ENCODE assay signal across 8 cellular contexts in genomic region chr22:37817705-37818311, GRCh38. TPM values are rescaled to one million over a fixed set of nuclear protein-coding genes. Genes with fewer than 3 reads are reported as not detected.
A peak's percentile ranks its signal among the peaks of the same experiment; 100 is the strongest.
DNase-seq lines count a peak whose midpoint lies in the region; ATAC-seq, FAIRE-seq and TF ChIP-seq lines count a peak whose summit lies in the region.

No MANE protein-coding gene starts in this region.

- no peak overlapping the region for H4K8ac ChIP-seq in neuronal stem cell (ENCODE audit: low read depth, low read length)

- no peak overlapping the region for H4K91ac ChIP-seq in neuronal stem cell (ENCODE audit: low read depth, low read length, poor library complexity)

- H3K4me1 ChIP-seq in ES-I3 (ENCODE audit: insufficient read depth, low read length): peaks cover 6% of the 10 kb centered on the region; the same call in 1 of the 2 replicates
- peaks cover 14 to 17% of the 10 kb centered on the region in 2 donors for H3K4me1 ChIP-seq in neuronal stem cell (ENCODE audit: control insufficient read depth in 2 of 2, insufficient read depth in 1 of 2, low read depth in 1 of 2, low read length in 2 of 2)

- TF ChIP-seq POLR2A in Raji (IDR thresholded peaks at IDR 0.05; ENCODE audit: insufficient read depth, low read depth, low read length): 0 out of 2 replicates have a peak, but pooled peaks have one; percentile 8

- peaks cover 61% of the 10 kb centered on the region for H3K27me3 Mint-ChIP-seq in stimulated activated naive CD8-positive, alpha-beta T cell treated with anti-CD3 and anti-CD28 coated beads, Interleukin-15, amount 100 ng/mL, for 72 hours

- FAIRE-seq in frontal cortex (lab: Jason Lieb, UNC): no peak

- no peak overlapping the region for H3K27ac Mint-ChIP-seq in stimulated activated naive CD8-positive, alpha-beta T cell treated with anti-CD3 and anti-CD28 coated beads, Interleukin-15, amount 100 ng/mL, for 72 hours

- H3K9ac ChIP-seq in ES-I3 (ENCODE audit: low read depth, low read length) (peak overlapping the region; percentile 42; the same call in 1 of the 2 replicates), neuronal stem cell (ENCODE audit: low read depth, low read length, poor library complexity) (no peak overlapping the region)

- H2BK5ac ChIP-seq in neuronal stem cell (ENCODE audit: low read length): no peak overlapping the region

- peak overlapping the region; percentile 87 for H3K23ac ChIP-seq in neuronal stem cell (ENCODE audit: low read depth, low read length, poor library complexity)

- peaks cover 0 to 26% (median 8%) of the 10 kb centered on the region in 3 experiments for H3K27me3 ChIP-seq in neuronal stem cell (ENCODE audit: control insufficient read depth in 3 of 3, insufficient read depth in 3 of 3, low read depth in 1 of 3, low read length in 3 of 3)

- H3K4me3 ChIP-seq in Jurkat, Clone E6-1 (ENCODE audit: low read length): peak overlapping the region; percentile 15; the same call in 1 of the 2 replicates
- peak overlapping the region; percentile 44 to 68 for H3K4me3 ChIP-seq in neuronal stem cell (ENCODE audit: low read length in 2 of 2)

- peaks cover 21% of the 10 kb centered on the region for H3K4me1 Mint-ChIP-seq in stimulated activated naive CD8-positive, alpha-beta T cell treated with anti-CD3 and anti-CD28 coated beads, Interleukin-15, amount 100 ng/mL, for 72 hours

- H3K9me3 Mint-ChIP-seq in stimulated activated naive CD8-positive, alpha-beta T cell treated with anti-CD3 and anti-CD28 coated beads, Interleukin-15, amount 100 ng/mL, for 72 hours: no peaks in the 10 kb centered on the region

- no peak overlapping the region for H3K4ac ChIP-seq in neuronal stem cell (ENCODE audit: low read length)

- no peak overlapping the region for H2BK12ac ChIP-seq in neuronal stem cell (ENCODE audit: low read length)

- H2BK120ac ChIP-seq in neuronal stem cell (ENCODE audit: low read depth, low read length): no peak overlapping the region

- WGBS in neuronal stem cell (ENCODE audit: extremely low coverage in 2 of 2, insufficient read length in 2 of 2, insufficient replicate concordance in 1 of 2), 2 donors: no CpG with 5 or more reads among the region's 27 CpGs

- H3K36me3 ChIP-seq in ES-I3 (ENCODE audit: insufficient read depth, low read length): no peaks in the 10 kb centered on the region
- peaks cover 16 to 32% of the 10 kb centered on the region in 2 donors for H3K36me3 ChIP-seq in neuronal stem cell (replicated peaks in 1 of 2; ENCODE audit: control insufficient read depth in 2 of 2, insufficient read depth in 2 of 2, low read length in 2 of 2)

- no peak overlapping the region for H2BK15ac ChIP-seq in neuronal stem cell (ENCODE audit: low read length)

- peak overlapping the region; percentile 90 for H3K4me2 ChIP-seq in neuronal stem cell (ENCODE audit: insufficient read depth, low read length, poor library complexity, severe bottlenecking)

- peak; percentile 86 for ATAC-seq in stimulated activated naive CD8-positive, alpha-beta T cell treated with anti-CD3 and anti-CD28 coated beads, Interleukin-15, amount 100 ng/mL, for 72 hours
- no peak for ATAC-seq in HG02938 (IDR thresholded peaks at IDR 0.05; ENCODE audit: unreplicated experiment)

- no peaks in the 10 kb centered on the region for H3K79me1 ChIP-seq in neuronal stem cell (ENCODE audit: low read depth, low read length)

- peak overlapping the region; percentile 40 to 70 for H3K4me3 Mint-ChIP-seq in stimulated activated naive CD8-positive, alpha-beta T cell treated with anti-CD3 and anti-CD28 coated beads, Interleukin-15, amount 100 ng/mL, for 72 hours

- H3K27ac ChIP-seq in neuronal stem cell (replicated peaks; ENCODE audit: low read length): no peak overlapping the region

- peak overlapping the region; percentile 93 for H2AFZ ChIP-seq in neuronal stem cell (ENCODE audit: low read length)

- no peak overlapping the region for H2AK5ac ChIP-seq in neuronal stem cell (ENCODE audit: low read depth, low read length)

- peak overlapping the region; percentile 22 for H3K14ac ChIP-seq in neuronal stem cell (ENCODE audit: low read length)

- peak overlapping the region; percentile 74 for H3K18ac ChIP-seq in neuronal stem cell (ENCODE audit: low read length)

- no peaks in the 10 kb centered on the region for H3K9me3 ChIP-seq in ES-I3 (ENCODE audit: control insufficient read depth, insufficient read depth, low read length)
- peaks cover 0 to 2% of the 10 kb centered on the region in 2 donors for H3K9me3 ChIP-seq in neuronal stem cell (replicated peaks in 1 of 2; ENCODE audit: control insufficient read depth in 2 of 2, insufficient read depth in 1 of 2, low read depth in 1 of 2, low read length in 2 of 2)

- DNase-seq in Jurkat, Clone E6-1 (ENCODE audit: low read depth, low spot score): no peak
- peak; percentile 44 for DNase-seq in activated gamma-delta T cell (lab: John Stamatoyannopoulos, UW)
- DNase-seq in frontal cortex (ENCODE audit: low spot score in 2 of 2): peak; percentile 93 to 96
- DNase-seq in neuronal stem cell (ENCODE audit: low spot score): peak; percentile 78
- peak; percentile 77 to 80 for DNase-seq in stimulated activated naive CD8-positive, alpha-beta T cell treated with anti-CD3 and anti-CD28 coated beads, Interleukin-15, amount 100 ng/mL, for 72 hours

RNA-seq across cellular contexts. Expression of gene GALR3, which starts 5.4 kb away (rescaled TPM):
- not detected for polyA plus RNA-seq in Jurkat, Clone E6-1 (2012; ENCODE audit: insufficient read depth, insufficient read length)
- not detected for total RNA-seq in frontal cortex
- 0.13 TPM for polyA plus RNA-seq in neuronal stem cell (2013, experiment 1 of 2)
- 0.06 TPM for polyA plus RNA-seq in neuronal stem cell (2013, experiment 2 of 2)

RNA-seq across cellular contexts. Expression of gene GCAT, which starts 10.1 kb away (rescaled TPM):
- polyA plus RNA-seq in Jurkat, Clone E6-1 (2012; ENCODE audit: insufficient read depth, insufficient read length): 53.0 TPM
- 8.6 TPM for total RNA-seq in frontal cortex
- polyA plus RNA-seq in neuronal stem cell (2013, experiment 1 of 2): 22.8 TPM
- 22.6 TPM for polyA plus RNA-seq in neuronal stem cell (2013, experiment 2 of 2)

RNA-seq across cellular contexts. Expression of gene ANKRD54, which starts 26.3 kb away (rescaled TPM):
- 29.2 TPM for polyA plus RNA-seq in Jurkat, Clone E6-1 (2012; ENCODE audit: insufficient read depth, insufficient read length)
- 13.0 TPM for total RNA-seq in frontal cortex
- polyA plus RNA-seq in neuronal stem cell (2013, experiment 1 of 2): 14.6 TPM
- 14.0 TPM for polyA plus RNA-seq in neuronal stem cell (2013, experiment 2 of 2)

RNA-seq across cellular contexts. Expression of gene EIF3L, which starts 31.4 kb away (rescaled TPM):
- 862 TPM for polyA plus RNA-seq in Jurkat, Clone E6-1 (2012; ENCODE audit: insufficient read depth, insufficient read length)
- total RNA-seq in frontal cortex: 695 TPM
- 1,054 TPM for polyA plus RNA-seq in neuronal stem cell (2013, experiment 1 of 2)
- 1,005 TPM for polyA plus RNA-seq in neuronal stem cell (2013, experiment 2 of 2)
